ENCODE assay signal across 1 cellular context in the genomic region with DNA sequence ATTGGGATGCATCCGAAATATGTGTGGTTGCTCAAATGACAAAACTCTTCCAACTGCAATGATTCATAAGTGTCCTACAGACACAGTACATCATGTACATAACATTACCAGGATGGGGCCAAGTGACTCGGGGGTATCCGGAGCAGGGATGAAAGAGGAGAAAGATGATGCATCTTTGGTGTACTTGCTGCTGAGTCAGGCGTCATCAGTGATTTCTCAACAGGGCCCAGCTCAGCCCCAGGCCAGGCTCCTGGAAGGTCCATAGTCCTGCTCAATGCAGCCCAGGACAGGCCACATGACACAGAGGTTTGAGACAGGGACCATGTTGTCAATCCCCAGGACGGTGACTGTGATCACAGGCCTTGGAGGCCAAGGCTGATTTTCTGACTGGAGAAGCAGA.
TF ChIP-seq lines count a peak whose summit lies in the region.

No MANE protein-coding gene starts in this region.

TF ChIP-seq in liver, 16 proteins besides CTCF, POLR2A, EP300 and RAD21 (continued from another document):
- TF ChIP-seq, protein P1, sequence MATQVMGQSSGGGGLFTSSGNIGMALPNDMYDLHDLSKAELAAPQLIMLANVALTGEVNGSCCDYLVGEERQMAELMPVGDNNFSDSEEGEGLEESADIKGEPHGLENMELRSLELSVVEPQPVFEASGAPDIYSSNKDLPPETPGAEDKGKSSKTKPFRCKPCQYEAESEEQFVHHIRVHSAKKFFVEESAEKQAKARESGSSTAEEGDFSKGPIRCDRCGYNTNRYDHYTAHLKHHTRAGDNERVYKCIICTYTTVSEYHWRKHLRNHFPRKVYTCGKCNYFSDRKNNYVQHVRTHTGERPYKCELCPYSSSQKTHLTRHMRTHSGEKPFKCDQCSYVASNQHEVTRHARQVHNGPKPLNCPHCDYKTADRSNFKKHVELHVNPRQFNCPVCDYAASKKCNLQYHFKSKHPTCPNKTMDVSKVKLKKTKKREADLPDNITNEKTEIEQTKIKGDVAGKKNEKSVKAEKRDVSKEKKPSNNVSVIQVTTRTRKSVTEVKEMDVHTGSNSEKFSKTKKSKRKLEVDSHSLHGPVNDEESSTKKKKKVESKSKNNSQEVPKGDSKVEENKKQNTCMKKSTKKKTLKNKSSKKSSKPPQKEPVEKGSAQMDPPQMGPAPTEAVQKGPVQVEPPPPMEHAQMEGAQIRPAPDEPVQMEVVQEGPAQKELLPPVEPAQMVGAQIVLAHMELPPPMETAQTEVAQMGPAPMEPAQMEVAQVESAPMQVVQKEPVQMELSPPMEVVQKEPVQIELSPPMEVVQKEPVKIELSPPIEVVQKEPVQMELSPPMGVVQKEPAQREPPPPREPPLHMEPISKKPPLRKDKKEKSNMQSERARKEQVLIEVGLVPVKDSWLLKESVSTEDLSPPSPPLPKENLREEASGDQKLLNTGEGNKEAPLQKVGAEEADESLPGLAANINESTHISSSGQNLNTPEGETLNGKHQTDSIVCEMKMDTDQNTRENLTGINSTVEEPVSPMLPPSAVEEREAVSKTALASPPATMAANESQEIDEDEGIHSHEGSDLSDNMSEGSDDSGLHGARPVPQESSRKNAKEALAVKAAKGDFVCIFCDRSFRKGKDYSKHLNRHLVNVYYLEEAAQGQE (IDR thresholded peaks at IDR 0.05), result no peak
- TF ChIP-seq RXRA (IDR thresholded peaks at IDR 0.05) (no peak), YY1 (IDR thresholded peaks at IDR 0.05) (no peak), SP1 (IDR thresholded peaks at IDR 0.05) (peak; percentile 53), ATF3 (IDR thresholded peaks at IDR 0.05) (no peak), FOXA1 (IDR thresholded peaks at IDR 0.05) (no peak), MAX (IDR thresholded peaks at IDR 0.05) (no peak), TAF1 (conservative IDR thresholded peaks at IDR 0.05) (no peak), EGR1 (IDR thresholded peaks at IDR 0.05; ENCODE audit: low read depth in 2 of 2) (no peak), FOXA2 (IDR thresholded peaks at IDR 0.05) (no peak), NR2F2 (IDR thresholded peaks at IDR 0.05) (no peak), ZBTB33 (IDR thresholded peaks at IDR 0.05) (no peak), HNF4A (conservative IDR thresholded peaks at IDR 0.05) (peak in 1 of 2 donors; percentile 59)
